9 cellular contexts compared by ENCODE assay signal in genomic region chr7:106568680-106569499, GRCh38.
DNase-seq lines count a peak whose midpoint lies in the region; ATAC-seq and TF ChIP-seq lines count a peak whose summit lies in the region.
"Had no signal": no experiment of that assay in that cellular context is flagged by ENCODE, and none has a peak within 500 bp of the region (broad histone marks: within the 10 kb centered on the region; RNA-seq: fewer than 3 reads in every experiment).

No MANE protein-coding gene starts in this region.

- no peaks in the 10 kb centered on the region for H3K9me2 ChIP-seq in neural cell (ENCODE audit: insufficient read depth, low read length)

- H3K9me3 ChIP-seq in neural cell (ENCODE audit: low read length): no peaks in the 10 kb centered on the region

- ATAC-seq in HG02970 (IDR thresholded peaks at IDR 0.05; ENCODE audit: low FRiP score, unreplicated experiment): no peak
- ATAC-seq in stimulated activated naive B cell treated with anti-CD40 and anti-IgM and Interleukin-4, amounts not matched to agents 10 μg/mL and 1 μg/mL and 100 μg/mL, for 72 hours (replicated peaks): no peak

- no peak overlapping the region for H3K9ac ChIP-seq in neural cell (ENCODE audit: low read length)

- no peaks in the 10 kb centered on the region for H3F3A ChIP-seq in neural cell (ENCODE audit: insufficient read depth, low read length, poor library complexity, severe bottlenecking)

- H3K27me3 ChIP-seq in neural cell (ENCODE audit: insufficient read depth, low read depth, low read length): no peaks in the 10 kb centered on the region

- H3K4me1 Mint-ChIP-seq in brain: peaks cover 39% of the 10 kb centered on the region
- H3K4me1 Mint-ChIP-seq in stimulated activated naive B cell treated with anti-CD40 and anti-IgM and Interleukin-4, amounts not matched to agents 10 μg/mL and 1 μg/mL and 100 μg/mL, for 72 hours: no peaks in the 10 kb centered on the region
- H3K4me1 Mint-ChIP-seq: B cell had no signal

- H4K20me1 ChIP-seq in neural cell (ENCODE audit: insufficient read depth): no peaks in the 10 kb centered on the region

- peak overlapping the region; percentile 57 to 96 (median 81) for H3K27ac Mint-ChIP-seq in brain
- no peak overlapping the region for H3K27ac Mint-ChIP-seq in stimulated activated naive B cell treated with anti-CD40 and anti-IgM and Interleukin-4, amounts not matched to agents 10 μg/mL and 1 μg/mL and 100 μg/mL, for 72 hours
- H3K27ac Mint-ChIP-seq: B cell had no signal

- H3K36me3 Mint-ChIP-seq in brain: no peaks in the 10 kb centered on the region
- H3K36me3 Mint-ChIP-seq in stimulated activated naive B cell treated with anti-CD40 and anti-IgM and Interleukin-4, amounts not matched to agents 10 μg/mL and 1 μg/mL and 100 μg/mL, for 72 hours: no peaks in the 10 kb centered on the region

- H3K4me3 Mint-ChIP-seq in brain: peak overlapping the region in 4 of 5 experiments; percentile 0 to 51 (median 24)
- H3K4me3 Mint-ChIP-seq in stimulated activated naive B cell treated with anti-CD40 and anti-IgM and Interleukin-4, amounts not matched to agents 10 μg/mL and 1 μg/mL and 100 μg/mL, for 72 hours: no peak overlapping the region
- H3K4me3 Mint-ChIP-seq: B cell had no signal

- H3K36me3 ChIP-seq in neural cell (ENCODE audit: insufficient read depth, low read length): no peaks in the 10 kb centered on the region

- no peak overlapping the region for H3K27ac ChIP-seq in neural cell (ENCODE audit: low read length)

- TF ChIP-seq EP300 in neural cell (conservative IDR thresholded peaks at IDR 0.05; ENCODE audit: poor library complexity, severe bottlenecking): no peak

- H3K79me2 ChIP-seq in neural cell (replicated peaks; ENCODE audit: insufficient read depth, low read length): no peaks in the 10 kb centered on the region

- peak overlapping the region; percentile 9 for H2AFZ ChIP-seq in neural cell (ENCODE audit: low read depth, low read length)

- peak; percentile 44 for DNase-seq in NCI-H510A treated with DMSO at 0.1 percent for 48 hours (lab: John Stamatoyannopoulos, UW)
- no peak for DNase-seq in NCI-H510A (lab: John Stamatoyannopoulos, UW)
- DNase-seq in NCI-H2171 treated with DMSO at 0.1 percent for 48 hours (lab: John Stamatoyannopoulos, UW): peak; percentile 81
- DNase-seq in GM19238 (ENCODE audit: insufficient read length, low spot score): no peak
- no peak for DNase-seq in stimulated activated naive B cell treated with anti-CD40 and anti-IgM and Interleukin-4, amounts not matched to agents 10 μg/mL and 1 μg/mL and 100 μg/mL, for 72 hours

- H3K9me3 Mint-ChIP-seq in brain: peaks cover 0 to 3% (median 0%) of the 10 kb centered on the region in 5 experiments
- no peaks in the 10 kb centered on the region for H3K9me3 Mint-ChIP-seq in stimulated activated naive B cell treated with anti-CD40 and anti-IgM and Interleukin-4, amounts not matched to agents 10 μg/mL and 1 μg/mL and 100 μg/mL, for 72 hours

- no peak for TF ChIP-seq CTCF in brain (conservative IDR thresholded peaks at IDR 0.05)
- TF ChIP-seq CTCF in neural cell (IDR thresholded peaks at IDR 0.05; ENCODE audit: poor library complexity, severe bottlenecking): no peak

- H3K27me3 Mint-ChIP-seq in brain: no peaks in the 10 kb centered on the region
- peaks cover 29 to 36% of the 10 kb centered on the region in 2 donors for H3K27me3 Mint-ChIP-seq in stimulated activated naive B cell treated with anti-CD40 and anti-IgM and Interleukin-4, amounts not matched to agents 10 μg/mL and 1 μg/mL and 100 μg/mL, for 72 hours

- TF ChIP-seq RAD21 in neural cell (conservative IDR thresholded peaks at IDR 0.05): no peak

- H3K4me2 ChIP-seq in neural cell (ENCODE audit: low read length): no peak overlapping the region

- no peak overlapping the region for H3K4me3 ChIP-seq in neural cell (ENCODE audit: low read length)

TF ChIP-seq in neural cell, 6 proteins besides CTCF, POLR2A, EP300 and RAD21:
- TF ChIP-seq EZH2 (IDR thresholded peaks at IDR 0.05; ENCODE audit: borderline replicate concordance, insufficient read depth, low read length, poor library complexity, severe bottlenecking): no peak
- TF ChIP-seq SMC3 (conservative IDR thresholded peaks at IDR 0.05; ENCODE audit: poor library complexity): no peak
- no peak for TF ChIP-seq TAF1 (IDR thresholded peaks at IDR 0.05; ENCODE audit: low read depth)
- no peak for TF ChIP-seq REST (IDR thresholded peaks at IDR 0.05; ENCODE audit: borderline replicate concordance)
- no peak for TF ChIP-seq MXI1 (conservative IDR thresholded peaks at IDR 0.05; ENCODE audit: poor library complexity, severe bottlenecking)
- no peak for TF ChIP-seq POLR2AphosphoS5 (IDR thresholded peaks at IDR 0.05)

Comparison
In these comparisons a context has a peak if more than half of its experiments do, and no peak if none do; other contexts are left out.
1. DNase-seq: peak in NCI-H510A treated with DMSO at 0.1 percent for 48 hours (single experiment) and NCI-H2171 treated with DMSO at 0.1 percent for 48 hours (single experiment); none in NCI-H510A (single experiment), GM19238 (single experiment) and stimulated activated naive B cell treated with anti-CD40 and anti-IgM and Interleukin-4, amounts not matched to agents 10 μg/mL and 1 μg/mL and 100 μg/mL, for 72 hours (single experiment).
2. H3K4me3 Mint-ChIP-seq: peak in brain (4 of 5); none in stimulated activated naive B cell treated with anti-CD40 and anti-IgM and Interleukin-4, amounts not matched to agents 10 μg/mL and 1 μg/mL and 100 μg/mL, for 72 hours (0 of 2).